In the genomic region with DNA sequence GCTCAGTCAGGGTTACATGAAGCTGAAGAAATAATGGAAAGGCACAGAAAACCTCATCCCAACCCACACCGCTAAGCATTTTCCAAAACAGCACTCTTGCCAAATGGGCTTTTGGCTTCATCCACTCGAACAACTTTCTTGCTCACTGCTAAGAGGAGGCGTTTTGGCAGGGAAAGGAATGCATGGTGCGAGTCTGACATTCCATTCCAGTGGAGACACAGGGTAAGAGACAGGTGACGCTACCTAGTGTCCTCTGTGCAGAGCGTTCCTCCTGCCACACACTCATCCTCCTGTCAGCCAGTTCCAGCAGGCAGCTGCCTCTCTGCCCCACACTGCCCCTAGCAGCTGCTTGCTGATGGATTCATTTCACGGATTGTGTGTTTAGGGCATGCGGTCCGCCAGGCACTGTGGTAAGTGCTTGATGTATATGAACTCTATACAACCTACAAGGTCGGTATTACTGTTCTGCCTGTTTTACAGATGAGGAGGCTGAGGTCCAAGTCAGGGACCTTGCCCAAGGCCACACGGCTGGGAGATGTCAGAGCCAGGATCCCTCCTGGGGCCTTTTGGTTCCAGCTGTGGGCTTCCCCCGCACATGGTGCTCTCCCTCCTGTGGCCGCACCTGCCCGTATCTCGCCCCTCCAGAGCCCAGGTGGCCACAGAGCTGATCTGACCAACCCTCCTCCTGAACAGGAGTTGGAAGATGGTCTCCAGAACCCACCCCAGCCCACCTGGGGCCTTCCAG, we compare ENCODE assay signal across 8 cellular contexts. TPM values are rescaled to one million over a fixed set of nuclear protein-coding genes. Genes with fewer than 3 reads are reported as not detected.
DNase-seq lines count a peak whose midpoint lies in the region; ATAC-seq and TF ChIP-seq lines count a peak whose summit lies in the region.
"Had no signal": no experiment of that assay in that cellular context is flagged by ENCODE, and none has a peak within 500 bp of the region (broad histone marks: within the 10 kb centered on the region; RNA-seq: fewer than 3 reads in every experiment).

No MANE protein-coding gene starts in this region.

- H3K4me3 ChIP-seq in SJCRH30 (no peak overlapping the region), testis (no peak overlapping the region)
- no peak overlapping the region for H3K4me3 ChIP-seq in CD4-positive, alpha-beta memory T cell (ENCODE audit: low read length in 2 of 2)

- H3K27ac ChIP-seq in SJCRH30: no peak overlapping the region
- no peak overlapping the region for H3K27ac ChIP-seq in testis
- no peak overlapping the region for H3K27ac ChIP-seq in CD4-positive, alpha-beta memory T cell (ENCODE audit: low read depth, low read length)

- H3K27me3 ChIP-seq in SJCRH30 (no peaks in the 10 kb centered on the region), testis (no peaks in the 10 kb centered on the region)
- no peaks in the 10 kb centered on the region for H3K27me3 ChIP-seq in CD4-positive, alpha-beta memory T cell (ENCODE audit: insufficient read depth, low read length)

- CTCF ChIA-PET in CD4-positive, alpha-beta memory T cell (lab: Charles Lee; ENCODE audit: partially characterized antibody): no interaction called here

- H3K4me1 ChIP-seq in SJCRH30 (no peaks in the 10 kb centered on the region), testis (peaks cover 6% of the 10 kb centered on the region)
- no peaks in the 10 kb centered on the region for H3K4me1 ChIP-seq in CD4-positive, alpha-beta memory T cell (ENCODE audit: insufficient read depth, low read length)

- H3K27me3 Mint-ChIP-seq in nephron progenitor cell (ENCODE audit: low read depth, poor library complexity): peaks cover 21% of the 10 kb centered on the region
- H3K27me3 Mint-ChIP-seq in CD4-positive, alpha-beta memory T cell: peaks cover 0 to 10% of the 10 kb centered on the region in 2 donors

- H3K4me3 Mint-ChIP-seq in nephron progenitor cell: no peak overlapping the region
- peak overlapping the region in 1 of 8 donors; percentile 20 for H3K4me3 Mint-ChIP-seq in CD4-positive, alpha-beta memory T cell
- H3K4me3 Mint-ChIP-seq: activated naive CD4-positive, alpha-beta T cell treated with anti-CD3 and anti-CD28 coated beads, Interleukin-2, amount 10 ng/mL, durations not matched to agents 7 days and 5 days had no signal

- H3K9me3 ChIP-seq in SJCRH30 (replicated peaks) (no peaks in the 10 kb centered on the region), testis (no peaks in the 10 kb centered on the region)
- no peaks in the 10 kb centered on the region for H3K9me3 ChIP-seq in CD4-positive, alpha-beta memory T cell (ENCODE audit: control insufficient read depth in 1 of 2, low read length in 2 of 2)

- POLR2A ChIA-PET in CD4-positive, alpha-beta memory T cell (lab: Charles Lee; ENCODE audit: partially characterized antibody): no interaction called here

- no peak for TF ChIP-seq POLR2A in testis (IDR thresholded peaks at IDR 0.05)

- ATAC-seq in GM21786 (IDR thresholded peaks at IDR 0.05; ENCODE audit: unreplicated experiment): no peak

- no peaks in the 10 kb centered on the region for H3K9me3 Mint-ChIP-seq in nephron progenitor cell
- H3K9me3 Mint-ChIP-seq in CD4-positive, alpha-beta memory T cell: peaks cover 0 to 2% (median 0%) of the 10 kb centered on the region in 8 donors
- H3K9me3 Mint-ChIP-seq: activated naive CD4-positive, alpha-beta T cell treated with anti-CD3 and anti-CD28 coated beads, Interleukin-2, amount 10 ng/mL, durations not matched to agents 7 days and 5 days had no signal

- H3K36me3 Mint-ChIP-seq in nephron progenitor cell (ENCODE audit: low read depth): no peaks in the 10 kb centered on the region
- no peaks in the 10 kb centered on the region for H3K36me3 Mint-ChIP-seq in CD4-positive, alpha-beta memory T cell
- H3K36me3 Mint-ChIP-seq: activated naive CD4-positive, alpha-beta T cell treated with anti-CD3 and anti-CD28 coated beads, Interleukin-2, amount 10 ng/mL, durations not matched to agents 7 days and 5 days had no signal

- DNase-seq in HT1080 (ENCODE audit: low read depth) (peak; percentile 44), SJCRH30 (peak; percentile 45 to 49), inferior parietal cortex (ENCODE audit: extremely low spot score) (peak; percentile 58), testis (peak; percentile 37), nephron progenitor cell (no peak)
- DNase-seq in CD4-positive, alpha-beta memory T cell: no peak
- DNase-seq: activated naive CD4-positive, alpha-beta T cell treated with anti-CD3 and anti-CD28 coated beads, Interleukin-2, amount 10 ng/mL, durations not matched to agents 7 days and 5 days had no signal

- no peaks in the 10 kb centered on the region for H3K36me3 ChIP-seq in SJCRH30
- H3K36me3 ChIP-seq in testis (ENCODE audit: low read depth, missing control alignments): no peaks in the 10 kb centered on the region
- H3K36me3 ChIP-seq in CD4-positive, alpha-beta memory T cell (ENCODE audit: insufficient read depth, low read length): no peaks in the 10 kb centered on the region

- TF ChIP-seq CTCF in testis (IDR thresholded peaks at IDR 0.05): no peak
- no peak for TF ChIP-seq CTCF in nephron progenitor cell (IDR thresholded peaks at IDR 0.05)

- H3K4me1 Mint-ChIP-seq in nephron progenitor cell: no peaks in the 10 kb centered on the region
- no peaks in the 10 kb centered on the region for H3K4me1 Mint-ChIP-seq in CD4-positive, alpha-beta memory T cell
- H3K4me1 Mint-ChIP-seq: activated naive CD4-positive, alpha-beta T cell treated with anti-CD3 and anti-CD28 coated beads, Interleukin-2, amount 10 ng/mL, durations not matched to agents 7 days and 5 days had no signal

- WGBS in testis, 2 donors: 54 to 68% methylated on average over 14 to 15 of the region's 15 CpGs

- no peak overlapping the region for H3K27ac Mint-ChIP-seq in nephron progenitor cell
- no peak overlapping the region for H3K27ac Mint-ChIP-seq in CD4-positive, alpha-beta memory T cell
- H3K27ac Mint-ChIP-seq: activated naive CD4-positive, alpha-beta T cell treated with anti-CD3 and anti-CD28 coated beads, Interleukin-2, amount 10 ng/mL, durations not matched to agents 7 days and 5 days had no signal

- intact Hi-C loops in testis (cut with DNase I; ENCODE audit: low total_unique reads): no loop called here
- intact Hi-C loops in CD4-positive, alpha-beta memory T cell (cut with micrococcal nuclease): no loop called here

RNA-seq across cellular contexts. Expression of a gene that starts 25.7 kb away (rescaled TPM):
- 37.6 and 46.0 TPM in 2 replicates for total RNA-seq in HT1080 (2014; rRNA removed; shearing (Covaris generic))
- polyA plus RNA-seq in HT1080 (2015; cell fraction: cytosol; rRNA removed): 68.8 and 71.4 TPM in 2 replicates
- polyA plus RNA-seq in HT1080 (2015; cell fraction: nucleus; rRNA removed): 40.7 and 49.0 TPM in 2 replicates
- total RNA-seq in SJCRH30 (2014; rRNA removed; shearing (Covaris generic)): not detected in 2 replicates
- total RNA-seq in testis: 10 to 100 TPM; 21.8 to 28.6 TPM
- polyA plus RNA-seq in testis (ENCODE audit: insufficient read depth, low read depth, low replicate concordance): 17.4 TPM
- not detected for total RNA-seq in CD4-positive, alpha-beta memory T cell
- under 1 TPM; 0.10 to 0.52 TPM for polyA plus RNA-seq in CD4-positive, alpha-beta memory T cell

Comparison
In these comparisons a context has a peak if more than half of its experiments do, and no peak if none do; other contexts are left out.
1. DNase-seq: peak in HT1080 (single experiment), SJCRH30 (2 of 2), inferior parietal cortex (single experiment) and testis (single experiment); none in nephron progenitor cell (single experiment) and CD4-positive, alpha-beta memory T cell (0 of 5).
2. RNA of a gene that starts 25.7 kb away (total RNA-seq): 37.6 to 46.0 TPM in HT1080 and 21.8 to 28.6 TPM in testis; not detected in CD4-positive, alpha-beta memory T cell and not detected in SJCRH30; every median in the first group is over 10 times any median in the second.